ENCODE assay signal across 9 cellular contexts in genomic region chr10:110569120-110569519, GRCh38. TPM values are rescaled to one million over a fixed set of nuclear protein-coding genes. Genes with fewer than 3 reads are reported as not detected.
DNase-seq lines count a peak whose midpoint lies in the region; ATAC-seq, FAIRE-seq and TF ChIP-seq lines count a peak whose summit lies in the region.
"Had no signal": no experiment of that assay in that cellular context is flagged by ENCODE, and none has a peak within 500 bp of the region (broad histone marks: within the 10 kb centered on the region; RNA-seq: fewer than 3 reads in every experiment).

No MANE protein-coding gene starts in this region.

- peaks cover 2% of the 10 kb centered on the region for H3K36me3 Mint-ChIP-seq in mesothelial cell of epicardium

- no peaks in the 10 kb centered on the region for H3K9me3 Mint-ChIP-seq in mesothelial cell of epicardium

- H2BK15ac ChIP-seq in IMR-90 (ENCODE audit: low read depth, low read length) = no peak overlapping the region

- no peak for TF ChIP-seq EP300 in GM12878 (IDR thresholded peaks at IDR 0.05; ENCODE audit: borderline replicate concordance in 1 of 2, control insufficient read depth in 1 of 2, low read depth in 2 of 2, low read length in 2 of 2)

- no peaks in the 10 kb centered on the region for H3K27me3 ChIP-seq in BLaER1
- H3K27me3 ChIP-seq in IMR-90 (ENCODE audit: control insufficient read depth, insufficient read depth, low read length) = no peaks in the 10 kb centered on the region
- H3K27me3 ChIP-seq in GM12878 (replicated peaks in 1 of 2; ENCODE audit: control insufficient read depth in 2 of 2, insufficient read depth in 2 of 2, low read length in 1 of 2) = no peaks in the 10 kb centered on the region

- no peak overlapping the region for H3K27ac ChIP-seq in BLaER1
- no peak overlapping the region for H3K27ac ChIP-seq in IMR-90 (ENCODE audit: insufficient read depth, low read length)
- no peak overlapping the region for H3K27ac ChIP-seq in GM12878 (ENCODE audit: control insufficient read depth, insufficient read depth)

- H3K4me1 Mint-ChIP-seq in mesothelial cell of epicardium = peaks cover 34% of the 10 kb centered on the region

- ATAC-seq in IMR-90 (ENCODE audit: low read depth) (no peak), GM12878 (no peak), HG03045 (IDR thresholded peaks at IDR 0.05; ENCODE audit: unreplicated experiment) (no peak), GM18502 (IDR thresholded peaks at IDR 0.05; ENCODE audit: poor library complexity, unreplicated experiment) (no peak)

- no peak overlapping the region for H2BK120ac ChIP-seq in IMR-90 (ENCODE audit: low read depth, low read length)

- peaks cover 65% of the 10 kb centered on the region for H3K79me2 ChIP-seq in GM12878 (ENCODE audit: control insufficient read depth, insufficient read depth, low read length)

- no peak overlapping the region for H3K9ac ChIP-seq in BLaER1
- H3K9ac ChIP-seq in IMR-90 (ENCODE audit: low read depth, low read length) = no peak overlapping the region
- H3K9ac ChIP-seq in GM12878 (ENCODE audit: control insufficient read depth, insufficient read depth, low read length) = peak overlapping the region; percentile 2

- dilution Hi-C loops in IMR-90 (cut with HindIII; ENCODE audit: low sequenced_read_pairs, unreplicated experiment) = no loop called here

- peaks cover 3 to 27% of the 10 kb centered on the region in 2 experiments for H3K79me1 ChIP-seq in IMR-90 (ENCODE audit: low read depth in 1 of 2, low read length in 2 of 2)

- H4K91ac ChIP-seq in IMR-90 (ENCODE audit: insufficient read depth, low read depth, low read length) = no peak overlapping the region

- DNase-seq in IMR-90 (no peak), GM12878 (ENCODE audit: low read depth, low spot score) (no peak), mesothelial cell of epicardium (ENCODE audit: low spot score in 2 of 2, unreplicated experiment in 2 of 2) (no peak), NCI-H1105 (lab: John Stamatoyannopoulos, UW) (no peak), NCI-H446 (lab: John Stamatoyannopoulos, UW) (no peak)
- DNase-seq: dermis blood vessel endothelial cell had no signal

- H3K9me3 ChIP-seq in BLaER1 = no peaks in the 10 kb centered on the region
- H3K9me3 ChIP-seq in IMR-90 (ENCODE audit: control insufficient read depth, insufficient read depth, low read length) = no peaks in the 10 kb centered on the region
- no peaks in the 10 kb centered on the region for H3K9me3 ChIP-seq in GM12878 (replicated peaks; ENCODE audit: control insufficient read depth, insufficient read depth, low read length)

- no peak overlapping the region for H3K56ac ChIP-seq in IMR-90 (ENCODE audit: extremely low read depth, insufficient read depth, low read length)

- H3K4me3 ChIP-seq in BLaER1 = peak overlapping the region; percentile 98
- H3K4me3 ChIP-seq in IMR-90 (ENCODE audit: insufficient read depth, low read depth, low read length) = no peak overlapping the region
- peak overlapping the region; percentile 70 for H3K4me3 ChIP-seq in GM12878

- H3K27ac Mint-ChIP-seq in mesothelial cell of epicardium = peak overlapping the region; percentile 60

- no peak overlapping the region for H3K23ac ChIP-seq in IMR-90 (ENCODE audit: low read depth, low read length)

- no peak overlapping the region for H2BK20ac ChIP-seq in IMR-90 (ENCODE audit: low read depth, low read length)

- H3K36me3 ChIP-seq in BLaER1 (peaks cover 23% of the 10 kb centered on the region), IMR-90 (ENCODE audit: control insufficient read depth, insufficient read depth, low read length) (peaks cover 2% of the 10 kb centered on the region), GM12878 (ENCODE audit: control insufficient read depth in 2 of 2, insufficient read depth in 2 of 2, low read length in 1 of 2) (no peaks in the 10 kb centered on the region)

- no peak overlapping the region for H3K18ac ChIP-seq in IMR-90 (ENCODE audit: low read depth, low read length)

- H2BK5ac ChIP-seq in IMR-90 (ENCODE audit: low read depth, low read length, poor library complexity, severe bottlenecking) = no peak overlapping the region

- H2AFZ ChIP-seq in IMR-90 (replicated peaks; ENCODE audit: low read length, poor library complexity) (no peak overlapping the region), GM12878 (ENCODE audit: control insufficient read depth, low read depth, low read length) (no peak overlapping the region)

- CTCF ChIA-PET in IMR-90 (lab: Yijun Ruan, JAX) = interaction anchor here (0.9 to 1.2 kb wide), 2 partner anchors 15 to 214 kb away, joined by 3 read pairs; no protein-coding TSS in a partner anchor
- CTCF ChIA-PET in GM12878 (lab: Yijun Ruan, JAX) = interaction anchor here (1.0 to 2.6 kb wide), 4 partner anchors 15 to 263 kb away, joined by 3 to 8 read pairs (median 4); no protein-coding TSS in a partner anchor

- H4K20me1 ChIP-seq in BLaER1 = peaks cover 57% of the 10 kb centered on the region
- H4K20me1 ChIP-seq in IMR-90 (ENCODE audit: insufficient read depth, low read length) = peaks cover 11% of the 10 kb centered on the region
- no peaks in the 10 kb centered on the region; the same call in 1 of the 2 replicates for H4K20me1 ChIP-seq in GM12878 (ENCODE audit: control insufficient read depth, insufficient read depth)

- no peak overlapping the region for H4K8ac ChIP-seq in IMR-90 (ENCODE audit: low read depth in 2 of 2, low read length in 2 of 2)

- RAD21 ChIA-PET in GM12878 (lab: Charles Lee; ENCODE audit: unreplicated experiment) = interaction anchor here (0.6 to 2.1 kb wide), 9 partner anchors 9 to 410 kb away, joined by 3 to 6 read pairs (median 3); partner anchors contain the start of gene SMNDC1

- TF ChIP-seq POLR2A in IMR-90 (IDR thresholded peaks at IDR 0.05; ENCODE audit: low read depth, low read length) (no peak), GM12878 (IDR thresholded peaks at IDR 0.05; ENCODE audit: low read depth, low read length) (no peak)

- intact Hi-C loops in IMR-90 (cut with micrococcal nuclease) (loop anchor here (5.0 kb wide), 1 partner anchor 217 kb away; no protein-coding TSS in a partner anchor), GM12878 (cut with micrococcal nuclease; ENCODE audit: unreplicated experiment) (no loop called here)

- TF ChIP-seq RAD21 in IMR-90 (IDR thresholded peaks at IDR 0.05; ENCODE audit: low read length) (no peak), GM12878 (IDR thresholded peaks at IDR 0.05; ENCODE audit: insufficient read depth, low read depth, low read length) (no peak)

- TF ChIP-seq CTCF in IMR-90 (conservative IDR thresholded peaks at IDR 0.05; ENCODE audit: low read depth, low read length) (no peak), GM12878 (IDR thresholded peaks at IDR 0.05 in 2 of 3, conservative IDR thresholded peaks at IDR 0.05 in 1 of 3; ENCODE audit: control insufficient read depth in 2 of 3, extremely low read depth in 1 of 3, insufficient read depth in 1 of 3, low read depth in 3 of 3, low read length in 3 of 3) (no peak), mesothelial cell of epicardium (IDR thresholded peaks at IDR 0.05; ENCODE audit: unreplicated experiment) (no peak)

- no peak for FAIRE-seq in GM12878 (lab: Jason Lieb, UNC)

- TSS peak; percentile 38 for BruUV-seq in IMR-90 (replicated peaks; lab: Mats Ljungman, UMichigan)
- TSS peak; percentile 51 for BruUV-seq in GM12878 (replicated peaks; lab: Mats Ljungman, UMichigan)

- SMC1A ChIA-PET in GM12878 (lab: Charles Lee; ENCODE audit: uncharacterized antibody, unreplicated experiment) = interaction anchor here (1.2 to 2.9 kb wide), 5 partner anchors 10 to 266 kb away, joined by 4 to 13 read pairs (median 7); no protein-coding TSS in a partner anchor

- H3K14ac ChIP-seq in IMR-90 (replicated peaks; ENCODE audit: low read depth, low read length) = no peak overlapping the region

- POLR2A ChIA-PET in IMR-90 (lab: Charles Lee; ENCODE audit: unreplicated experiment) = no interaction called here
- POLR2A ChIA-PET in GM12878 (lab: Charles Lee) = interaction anchor here (0.6 to 1.5 kb wide), 2 partner anchors 30 to 265 kb away, joined by 3 to 5 read pairs; partner anchors contain the start of gene SMNDC1

- H4K5ac ChIP-seq in IMR-90 (ENCODE audit: low read depth, low read length) = no peak overlapping the region

- H3K4me2 ChIP-seq in BLaER1 (peak overlapping the region; percentile 86), IMR-90 (ENCODE audit: low read depth, low read length) (peak overlapping the region; percentile 58), GM12878 (ENCODE audit: control insufficient read depth, insufficient read depth) (peak overlapping the region; percentile 76)

- H3K4me1 ChIP-seq in BLaER1 = peaks cover 63% of the 10 kb centered on the region
- peaks cover 5% of the 10 kb centered on the region for H3K4me1 ChIP-seq in IMR-90 (ENCODE audit: control insufficient read depth, insufficient read depth, low read length)
- peaks cover 9% of the 10 kb centered on the region for H3K4me1 ChIP-seq in GM12878 (ENCODE audit: control insufficient read depth, insufficient read depth, low read length)

- H3K9me1 ChIP-seq in IMR-90 (ENCODE audit: insufficient read depth, low read length) = peaks cover 5% of the 10 kb centered on the region; the same call in 1 of the 2 replicates

- H3K4me3 Mint-ChIP-seq in mesothelial cell of epicardium = peak overlapping the region; percentile 94

- H3K27me3 Mint-ChIP-seq in mesothelial cell of epicardium (ENCODE audit: low read depth) = no peaks in the 10 kb centered on the region

- no peak overlapping the region for H2AK5ac ChIP-seq in IMR-90 (ENCODE audit: low read depth, low read length)

- H2AK9ac ChIP-seq in IMR-90 (replicated peaks; ENCODE audit: low read depth, low read length, poor library complexity) = no peak overlapping the region

- H3K4ac ChIP-seq in IMR-90 (ENCODE audit: low read depth, low read length) = no peak overlapping the region

- no CpG with 5 or more reads among the region's 3 CpGs for WGBS in IMR-90 (ENCODE audit: extremely low coverage in 2 of 2, insufficient read length in 1 of 2), 2 experiments
- WGBS in GM12878 (ENCODE audit: insufficient coverage, insufficient replicate concordance, low lambda C conversion rate, missing lambda C conversion rate) = 67% methylated on average over 3 of the region's 3 CpGs

- in situ Hi-C loops in IMR-90 (cut with MboI; ENCODE audit: low sequenced_read_pairs) (loop anchor here (25.0 kb wide), 1 partner anchor 657 kb away; the partner anchor contains the start of gene XPNPEP1), GM12878 (cut with MboI) (no loop called here)

RNA-seq across cellular contexts. Expression of gene SMC3, which starts 1.6 kb away (rescaled TPM):
- total RNA-seq in IMR-90 (2012; rRNA removed) (15.2 and 30.0 TPM in 2 replicates), GM12878 (2014; rRNA removed) (33.0 and 41.9 TPM in 2 replicates), GM12878 (2014; rRNA removed; fragmentation: Illumina TruSeq; extraction: Trizol) (82.0 and 83.4 TPM in 2 replicates), GM12878 (2021) (53.7 TPM in 2 replicates), mesothelial cell of epicardium (44.7 to 47.2 TPM (median 47.1 TPM) in 3 replicates)
- polyA plus RNA-seq in IMR-90 (2012; rRNA removed) (11.7 and 15.0 TPM in 2 replicates), GM12878 (2011; rRNA removed) (30.4 and 47.0 TPM in 2 replicates), GM12878 (2014; fragmentation: Illumina TruSeq; extraction: Trizol) (81.0 and 96.8 TPM in 2 replicates), GM12878 (2014; fragmentation: Nextera tagmentation; extraction: Ambion mirVana) (10 to 100 TPM; 31.0 to 43.0 TPM), GM12878 (2014; rRNA removed) (30.6 and 37.7 TPM in 2 replicates), GM12878 (2016; fragmentation: Nextera tagmentation; extraction: Ambion mirVana) (100 to 1,000 TPM; 120 to 123 TPM)
- 1.3 and 2.1 TPM in 2 replicates for polyA plus RNA-seq in IMR-90 (2012; cell fraction: cytosol; rRNA removed)
- polyA plus RNA-seq in IMR-90 (2012; cell fraction: nucleus; rRNA removed; ENCODE audit: low replicate concordance) = 0.76 and 5.6 TPM in 2 replicates
- total RNA-seq in GM12878 (2013; cell fraction: nucleolus; rRNA removed) = 32.8 and 35.4 TPM in 2 replicates
- polyA plus RNA-seq in GM12878 (2011; ENCODE audit: low read depth) = 21.8 TPM
- polyA plus RNA-seq in GM12878 (2011; cell fraction: cytosol; rRNA removed) = 7.8 and 9.9 TPM in 2 replicates
- 12.6 and 21.0 TPM in 2 replicates for polyA plus RNA-seq in GM12878 (2011; cell fraction: nucleus; rRNA removed)
- 30.3 and 38.5 TPM in 2 replicates for polyA plus RNA-seq in GM12878 (2012)
- polyA minus RNA-seq in GM12878 (2011; rRNA and poly(A)+ RNA removed) = 8.8 and 14.3 TPM in 2 replicates
- polyA minus RNA-seq in GM12878 (2011; cell fraction: cytosol; rRNA and poly(A)+ RNA removed) = 7.8 and 12.1 TPM in 2 replicates
- polyA minus RNA-seq in GM12878 (2011; cell fraction: nucleus; rRNA and poly(A)+ RNA removed) = 5.2 and 8.7 TPM in 2 replicates
